In the genomic region with DNA sequence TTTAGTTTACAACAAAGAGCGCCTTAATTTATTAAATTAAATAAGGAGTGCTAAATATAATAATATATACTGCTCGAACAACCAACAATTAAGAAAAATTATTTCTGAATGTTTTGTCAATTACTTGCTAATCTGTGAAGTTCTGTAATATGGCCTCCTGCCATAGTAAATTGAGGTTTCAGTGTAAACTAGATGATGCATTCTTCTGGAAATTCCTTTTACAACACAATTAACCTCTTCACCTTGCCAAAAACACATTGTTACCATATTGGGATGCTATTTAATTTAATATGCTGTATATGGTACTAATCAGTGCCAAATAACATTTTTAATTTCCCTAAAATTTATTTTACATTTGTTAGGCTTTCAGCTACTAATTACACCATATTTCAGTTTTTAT, we compare ENCODE assay signal across 14 cellular contexts.
DNase-seq lines count a peak whose midpoint lies in the region; ATAC-seq and TF ChIP-seq lines count a peak whose summit lies in the region.
"Had no signal": no experiment of that assay in that cellular context is flagged by ENCODE, and none has a peak within 500 bp of the region (broad histone marks: within the 10 kb centered on the region; RNA-seq: fewer than 3 reads in every experiment).

No MANE protein-coding gene starts in this region.

- in situ Hi-C loops in astrocyte of the cerebellum (cut with HindIII; ENCODE audit: low sequenced_read_pairs): no loop called here

- DNase-seq in EH (ENCODE audit: low read depth) (peak; percentile 68), M059J (ENCODE audit: low read depth) (peak; percentile 42), astrocyte of the cerebellum (ENCODE audit: low read depth) (peak; percentile 32), fibroblast of gingiva (ENCODE audit: low read depth) (peak; percentile 50), RPMI8226 (no peak), COLO829 (ENCODE audit: low spot score) (no peak)
- DNase-seq in NK-92 treated with Interleukin-12 subunit alpha and Interleukin-12 subunit beta, amount 100 ng/mL, for 24 hours (lab: John Stamatoyannopoulos, UW): no peak
- DNase-seq: 8988T; CD4-positive, alpha-beta T cell; DMS79 treated with DMSO at 0.1 percent for 48 hours; GOT3; H7 had no signal

- TF ChIP-seq CTCF in astrocyte of the cerebellum (IDR thresholded peaks at IDR 0.05; ENCODE audit: low read depth, low read length, missing control alignments): no peak

- no peak for ATAC-seq in HG02571 (IDR thresholded peaks at IDR 0.05; ENCODE audit: unreplicated experiment)
- ATAC-seq: HCT116 had no signal

- H3K4me3 ChIP-seq in astrocyte of the cerebellum (ENCODE audit: low read depth, low read length): no peak overlapping the region

Comparison
In these comparisons a context has a peak if more than half of its experiments do, and no peak if none do; other contexts are left out.
1. DNase-seq: peak in EH (single experiment), M059J (single experiment), astrocyte of the cerebellum (single experiment) and fibroblast of gingiva (single experiment); none in RPMI8226 (single experiment), COLO829 (single experiment) and NK-92 treated with Interleukin-12 subunit alpha and Interleukin-12 subunit beta, amount 100 ng/mL, for 24 hours (single experiment).